ENCODE assay signal across 1 cellular context in the genomic region with DNA sequence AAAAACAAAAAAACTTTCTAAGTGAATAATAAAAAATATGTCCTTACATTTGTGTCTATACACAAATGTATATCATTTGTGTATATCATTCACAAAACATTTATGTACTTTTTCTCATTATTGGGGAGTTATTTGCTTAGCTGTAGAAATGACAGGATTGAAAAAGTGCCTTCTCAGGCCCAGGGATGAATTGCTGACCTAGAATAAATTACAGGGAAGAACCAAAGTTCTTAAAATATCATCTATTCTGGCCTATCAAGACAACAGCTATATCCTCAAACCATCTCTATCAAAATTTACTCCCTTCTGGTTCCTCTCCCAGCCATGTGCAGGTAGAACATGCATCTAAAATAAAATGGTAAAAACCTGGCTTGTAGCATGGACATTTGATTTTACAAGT.
A peak's percentile ranks its signal among the peaks of the same experiment; 100 is the strongest.
TF ChIP-seq lines count a peak whose summit lies in the region.

No MANE protein-coding gene starts in this region.

TF ChIP-seq in HepG2, 621 proteins besides CTCF, POLR2A, EP300 and RAD21:
- no peak for TF ChIP-seq NCOA5 (CRISPR knock-in tag; IDR thresholded peaks at IDR 0.05)
- no peak for TF ChIP-seq STAT5B (CRISPR knock-in tag; IDR thresholded peaks at IDR 0.05)
- peak; percentile 38 to 62 for TF ChIP-seq MAFK (conservative IDR thresholded peaks at IDR 0.05 in 1 of 2, IDR thresholded peaks at IDR 0.05 in 1 of 2; ENCODE audit: low read length in 2 of 2)
- TF ChIP-seq ZNF205 (CRISPR knock-in tag; IDR thresholded peaks at IDR 0.05), result no peak
- 0 out of 2 replicates have a peak, but pooled peaks have one; percentile 16 for TF ChIP-seq MAFF (IDR thresholded peaks at IDR 0.05; ENCODE audit: low read depth, low read length)
